8 cellular contexts compared by ENCODE assay signal in genomic region chr7:44574286-44574872, GRCh38. TPM values are rescaled to one million over a fixed set of nuclear protein-coding genes. Genes with fewer than 3 reads are reported as not detected.
A peak's percentile ranks its signal among the peaks of the same experiment; 100 is the strongest.
DNase-seq lines count a peak whose midpoint lies in the region; ATAC-seq, FAIRE-seq and TF ChIP-seq lines count a peak whose summit lies in the region.

No MANE protein-coding gene starts in this region.

- no peak for TF ChIP-seq POLR2A in right lobe of liver (IDR thresholded peaks at IDR 0.05)

- TF ChIP-seq CTCF in right atrium auricular region (IDR thresholded peaks at IDR 0.05) (no peak), right lobe of liver (IDR thresholded peaks at IDR 0.05) (no peak)

- peak overlapping the region; percentile 78 to 85 for H3K4me3 ChIP-seq in right atrium auricular region
- peak overlapping the region; percentile 81 to 98 (median 93) for H3K4me3 ChIP-seq in right lobe of liver

- H3K27ac ChIP-seq in right atrium auricular region = peak overlapping the region; percentile 86 to 93
- peak overlapping the region; percentile 42 for H3K27ac ChIP-seq in adipose tissue (ENCODE audit: low read depth, low read length)
- H3K27ac ChIP-seq in right lobe of liver = peak overlapping the region; percentile 71 to 84 (median 75)

- WGBS in adipose tissue, 3 donors = 23 to 33% (median 33%) methylated on average over 18 of the region's 18 CpGs
- WGBS in right lobe of liver (ENCODE audit: insufficient coverage, low coverage, low lambda C conversion rate, missing lambda C conversion rate) = 36% methylated on average over 14 of the region's 18 CpGs

- peaks cover 0 to 30% of the 10 kb centered on the region in 2 donors for H3K4me1 ChIP-seq in right atrium auricular region
- H3K4me1 ChIP-seq in right lobe of liver = peaks cover 2 to 8% (median 5%) of the 10 kb centered on the region in 4 donors

- ATAC-seq in right lobe of liver = no peak
- no peak for ATAC-seq in GM18511 (IDR thresholded peaks at IDR 0.05; ENCODE audit: unreplicated experiment)
- ATAC-seq in GM19467 (IDR thresholded peaks at IDR 0.05; ENCODE audit: unreplicated experiment) = no peak
- no peak for ATAC-seq in GM21786 (IDR thresholded peaks at IDR 0.05; ENCODE audit: unreplicated experiment)

- H3K9me3 ChIP-seq in right atrium auricular region (no peaks in the 10 kb centered on the region), right lobe of liver (no peaks in the 10 kb centered on the region)

- DNase-seq in right atrium auricular region (ENCODE audit: low spot score) (no peak), cardiac septum (ENCODE audit: low spot score) (no peak), right lobe of liver (no peak), urothelium cell line (ENCODE audit: low spot score) (peak; percentile 22)

- intact Hi-C loops in cardiac septum (cut with DNase I) (no loop called here), right lobe of liver (cut with DNase I) (no loop called here)

- H3K36me3 ChIP-seq in right atrium auricular region (peaks cover 49% of the 10 kb centered on the region), right lobe of liver (peaks cover 9 to 51% (median 26%) of the 10 kb centered on the region in 4 donors)

- no peaks in the 10 kb centered on the region for H3K27me3 ChIP-seq in right atrium auricular region
- no peaks in the 10 kb centered on the region for H3K27me3 ChIP-seq in right lobe of liver

- FAIRE-seq in urothelium cell line (lab: Jason Lieb, UNC) = no peak

RNA-seq across cellular contexts. Expression of gene DDX56, which starts 0.7 kb away (rescaled TPM):
- total RNA-seq in right atrium auricular region (10 to 100 TPM; 24.4 to 28.1 TPM), cardiac septum (25.9 TPM), right lobe of liver (10 to 100 TPM; 31.8 to 42.2 (median 36.5) TPM)
- 10 to 100 TPM; 27.3 to 50.9 (median 30.3) TPM for polyA plus RNA-seq in adipose tissue

RNA-seq across cellular contexts. Expression of gene TMED4, which starts 7.7 kb away (rescaled TPM):
- total RNA-seq in right atrium auricular region = 100 to 1,000 TPM; 113 to 120 TPM
- total RNA-seq in cardiac septum = 73.8 TPM
- polyA plus RNA-seq in adipose tissue = 10 to 100 TPM; 21.6 to 43.0 (median 41.1) TPM
- total RNA-seq in right lobe of liver = 10 to 100 TPM; 32.5 to 91.1 (median 41.7) TPM

RNA-seq across cellular contexts. Expression of gene OGDH, which starts 32.0 kb away (rescaled TPM):
- 100 to 1,000 TPM; 277 to 390 TPM for total RNA-seq in right atrium auricular region
- total RNA-seq in cardiac septum = 406 TPM
- 10 to 100 TPM; 22.7 to 71.7 (median 31.9) TPM for polyA plus RNA-seq in adipose tissue
- 10 to 100 TPM; 46.6 to 63.2 (median 55.8) TPM for total RNA-seq in right lobe of liver

RNA-seq across cellular contexts. Expression of gene NPC1L1, which starts 33.2 kb away (rescaled TPM):
- total RNA-seq in right atrium auricular region = not detected
- 0.19 TPM for total RNA-seq in cardiac septum
- polyA plus RNA-seq in adipose tissue = under 1 TPM; 0.34 to 0.51 (median 0.38) TPM
- total RNA-seq in right lobe of liver = 10 to 100 TPM; 17.0 to 49.8 (median 21.1) TPM
